Comparison of ENCODE assay signal across 13 cellular contexts in the genomic region with DNA sequence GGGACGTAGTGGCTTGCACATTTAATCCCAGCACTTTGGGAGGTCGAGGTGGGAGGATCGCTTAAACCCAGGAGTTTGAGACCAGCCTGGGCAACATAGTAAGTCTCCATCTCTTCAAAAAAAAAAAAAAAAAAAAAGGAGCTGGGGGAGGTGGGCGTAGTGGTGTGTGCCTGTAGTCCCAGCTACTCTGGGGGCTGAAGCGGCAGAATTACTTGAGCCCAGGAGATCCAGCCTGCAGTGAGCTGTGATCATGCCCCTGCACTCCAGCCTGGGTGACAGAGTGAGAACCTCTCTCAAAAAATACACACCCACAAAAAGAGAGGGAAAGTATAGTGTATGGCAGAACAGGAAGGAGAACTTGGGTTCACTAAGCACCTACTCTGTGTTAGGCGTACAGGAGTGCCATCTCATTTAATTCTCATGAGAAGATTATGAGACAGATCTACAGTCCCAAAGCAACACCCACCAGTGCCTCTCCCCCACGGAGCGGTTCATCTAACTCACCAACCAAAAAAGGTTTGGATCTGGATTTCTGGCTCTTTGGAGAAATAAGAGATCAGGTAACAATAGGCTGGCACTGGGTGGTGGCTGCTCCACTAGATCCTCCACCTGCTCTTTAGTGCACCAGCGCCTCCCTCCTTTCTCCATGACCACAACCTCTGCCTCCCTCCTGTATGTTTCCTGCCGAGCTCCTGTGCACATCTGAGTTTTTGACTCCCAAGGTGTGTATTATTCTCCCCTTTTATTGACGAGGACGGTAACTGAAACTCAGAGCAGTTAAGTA. TPM values are rescaled to one million over a fixed set of nuclear protein-coding genes. Genes with fewer than 3 reads are reported as not detected.
DNase-seq lines count a peak whose midpoint lies in the region; ATAC-seq and TF ChIP-seq lines count a peak whose summit lies in the region.
"Had no signal": no experiment of that assay in that cellular context is flagged by ENCODE, and none has a peak within 500 bp of the region (broad histone marks: within the 10 kb centered on the region; RNA-seq: fewer than 3 reads in every experiment).

No MANE protein-coding gene starts in this region.

- TF ChIP-seq CTCF in neural progenitor cell (IDR thresholded peaks at IDR 0.05) (no peak), gastroesophageal sphincter (IDR thresholded peaks at IDR 0.05) (no peak)

- H3K4me1 Mint-ChIP-seq in activated CD4-positive, alpha-beta T cell treated with anti-CD3 and anti-CD28 coated beads, Interleukin-2, amount 10 ng/mL, durations not matched to agents 7 days and 5 days: peaks cover 60% of the 10 kb centered on the region
- peaks cover 34% of the 10 kb centered on the region for H3K4me1 Mint-ChIP-seq in neural progenitor cell

- H3K4me3 ChIP-seq in neural progenitor cell (no peak overlapping the region), gastroesophageal sphincter (no peak overlapping the region)
- H3K4me3 ChIP-seq: K562, prostate gland, SK-N-MC had no signal

- TF ChIP-seq POLR2A in gastroesophageal sphincter (IDR thresholded peaks at IDR 0.05): no peak

- H3K27ac Mint-ChIP-seq in activated CD4-positive, alpha-beta T cell treated with anti-CD3 and anti-CD28 coated beads, Interleukin-2, amount 10 ng/mL, durations not matched to agents 7 days and 5 days: peak overlapping the region; percentile 95
- H3K27ac Mint-ChIP-seq in activated naive CD4-positive, alpha-beta T cell treated with anti-CD3 and anti-CD28 coated beads, Interleukin-2, amount 50 U/mL, for 72 hours: peak overlapping the region; percentile 92 to 94
- H3K27ac Mint-ChIP-seq in neural progenitor cell: no peak overlapping the region

- ATAC-seq in activated naive CD4-positive, alpha-beta T cell treated with anti-CD3 and anti-CD28 coated beads, Interleukin-2, amount 50 U/mL, for 72 hours: no peak
- ATAC-seq in GM21737 (IDR thresholded peaks at IDR 0.05; ENCODE audit: unreplicated experiment) (no peak), gastroesophageal sphincter (no peak)
- ATAC-seq: K562 had no signal

- DNase-seq in activated CD4-positive, alpha-beta T cell treated with anti-CD3 and anti-CD28 coated beads, Interleukin-2, amount 10 ng/mL, durations not matched to agents 7 days and 5 days: no peak
- no peak for DNase-seq in activated CD4-positive, alpha-beta T cell treated with anti-CD3 and anti-CD28 coated beads, Interleukin-2, amount 50 U/mL, for 48 hours
- DNase-seq in activated naive CD4-positive, alpha-beta T cell treated with anti-CD3 and anti-CD28 coated beads, Interleukin-2, amount 50 U/mL, for 72 hours (ENCODE audit: low spot score in 2 of 2): no peak
- no peak for DNase-seq in neural progenitor cell (ENCODE audit: low spot score)
- DNase-seq in RPMI8226: no peak
- DNase-seq: activated CD4-positive, CD25-positive, alpha-beta regulatory T cell treated with anti-CD3 and anti-CD28 coated beads, Interleukin-2, amount 50 U/mL, for 72 hours; NCI-H1694 treated with DMSO at 0.1 percent for 48 hours had no signal

- no peaks in the 10 kb centered on the region for H3K9me3 Mint-ChIP-seq in activated CD4-positive, alpha-beta T cell treated with anti-CD3 and anti-CD28 coated beads, Interleukin-2, amount 10 ng/mL, durations not matched to agents 7 days and 5 days
- no peaks in the 10 kb centered on the region for H3K9me3 Mint-ChIP-seq in activated naive CD4-positive, alpha-beta T cell treated with anti-CD3 and anti-CD28 coated beads, Interleukin-2, amount 50 U/mL, for 72 hours
- H3K9me3 Mint-ChIP-seq in neural progenitor cell: no peaks in the 10 kb centered on the region

- H3F3A ChIP-seq in neural progenitor cell (ENCODE audit: low read depth): peaks cover 21% of the 10 kb centered on the region

- H3K36me3 Mint-ChIP-seq in activated CD4-positive, alpha-beta T cell treated with anti-CD3 and anti-CD28 coated beads, Interleukin-2, amount 10 ng/mL, durations not matched to agents 7 days and 5 days (ENCODE audit: low read depth): peaks cover 21% of the 10 kb centered on the region
- peaks cover 14 to 25% of the 10 kb centered on the region in 2 donors for H3K36me3 Mint-ChIP-seq in activated naive CD4-positive, alpha-beta T cell treated with anti-CD3 and anti-CD28 coated beads, Interleukin-2, amount 50 U/mL, for 72 hours
- no peaks in the 10 kb centered on the region for H3K36me3 Mint-ChIP-seq in neural progenitor cell

- H3K27me3 Mint-ChIP-seq in activated CD4-positive, alpha-beta T cell treated with anti-CD3 and anti-CD28 coated beads, Interleukin-2, amount 10 ng/mL, durations not matched to agents 7 days and 5 days: no peaks in the 10 kb centered on the region
- H3K27me3 Mint-ChIP-seq in neural progenitor cell (ENCODE audit: insufficient read depth, low read depth): peaks cover 12% of the 10 kb centered on the region

- no peak for TF ChIP-seq EP300 in gastroesophageal sphincter (IDR thresholded peaks at IDR 0.05)

- 80 to 89% methylated on average over 4 to 10 of the region's 12 CpGs for WGBS in gastroesophageal sphincter (ENCODE audit: low coverage in 1 of 2), 2 donors

- H3K9me3 ChIP-seq in KOPT-K1 (ENCODE audit: insufficient read depth, low read length, poor library complexity, severe bottlenecking): no peaks in the 10 kb centered on the region
- no peaks in the 10 kb centered on the region for H3K9me3 ChIP-seq in neural progenitor cell (ENCODE audit: low read depth)
- H3K9me3 ChIP-seq in gastroesophageal sphincter: no peaks in the 10 kb centered on the region
- H3K9me3 ChIP-seq: prostate gland had no signal

- CTCF ChIA-PET in activated CD4-positive, alpha-beta T cell treated with anti-CD3 and anti-CD28 coated beads, Interleukin-2, amount 10 ng/mL, durations not matched to agents 7 days and 5 days (lab: Charles Lee): interaction anchor here (1.5 to 4.6 kb wide), 4 partner anchors 13 to 189 kb away, joined by 3 to 21 read pairs (median 11); no protein-coding TSS in a partner anchor

- H3K4me3 Mint-ChIP-seq in activated CD4-positive, alpha-beta T cell treated with anti-CD3 and anti-CD28 coated beads, Interleukin-2, amount 10 ng/mL, durations not matched to agents 7 days and 5 days: peak overlapping the region; percentile 83
- H3K4me3 Mint-ChIP-seq in neural progenitor cell: peak overlapping the region; percentile 68

- H3K4me1 ChIP-seq in neural progenitor cell: peaks cover 30% of the 10 kb centered on the region
- H3K4me1 ChIP-seq in gastroesophageal sphincter: peaks cover 0 to 37% (median 30%) of the 10 kb centered on the region in 3 donors
- H3K4me1 ChIP-seq: prostate gland had no signal

- H3K27me3 ChIP-seq in neural progenitor cell (peaks cover 25% of the 10 kb centered on the region), gastroesophageal sphincter (no peaks in the 10 kb centered on the region)

- H3K4me2 ChIP-seq in neural progenitor cell: no peak overlapping the region

- H3K27ac ChIP-seq in KOPT-K1 (ENCODE audit: low read depth, low read length, poor library complexity, severe bottlenecking): peak overlapping the region; percentile 81
- no peak overlapping the region for H3K27ac ChIP-seq in neural progenitor cell
- peak overlapping the region in 1 of 4 donors; percentile 94 for H3K27ac ChIP-seq in gastroesophageal sphincter
- H3K27ac ChIP-seq: SK-N-MC had no signal

- peaks cover 12% of the 10 kb centered on the region for H4K20me1 ChIP-seq in neural progenitor cell (ENCODE audit: low read depth)

- H3K36me3 ChIP-seq in KOPT-K1 (ENCODE audit: insufficient read depth, low read length) (no peaks in the 10 kb centered on the region), neural progenitor cell (no peaks in the 10 kb centered on the region), gastroesophageal sphincter (no peaks in the 10 kb centered on the region)
- H3K36me3 ChIP-seq: prostate gland had no signal

- no peak overlapping the region for H2AFZ ChIP-seq in neural progenitor cell (replicated peaks)

- POLR2A ChIA-PET in activated CD4-positive, alpha-beta T cell treated with anti-CD3 and anti-CD28 coated beads, Interleukin-2, amount 10 ng/mL, durations not matched to agents 7 days and 5 days (lab: Charles Lee): no interaction called here

- no peak overlapping the region for H3K9ac ChIP-seq in neural progenitor cell

- peaks cover 24% of the 10 kb centered on the region for H3K79me2 ChIP-seq in neural progenitor cell (ENCODE audit: low read depth)

RNA-seq across cellular contexts. Expression of gene TRAF5, which starts 1.4 kb away (rescaled TPM):
- total RNA-seq in activated CD4-positive, alpha-beta T cell treated with anti-CD3 and anti-CD28 coated beads, Interleukin-2, amount 10 ng/mL, durations not matched to agents 7 days and 5 days: 10 to 100 TPM; 64.5 to 65.6 TPM
- 10 to 100 TPM; 33.3 to 54.9 TPM for total RNA-seq in activated naive CD4-positive, alpha-beta T cell treated with anti-CD3 and anti-CD28 coated beads, Interleukin-2, amount 50 U/mL, for 72 hours
- total RNA-seq in neural progenitor cell (ENCODE audit: low replicate concordance) (28.3 and 36.0 TPM in 2 replicates), gastroesophageal sphincter (10 to 100 TPM; 20.5 to 44.2 (median 27.9) TPM)
